Comparison of ENCODE assay signal across 8 cellular contexts in genomic region chr10:124539935-124540641, GRCh38.
A peak's percentile ranks its signal among the peaks of the same experiment; 100 is the strongest.
DNase-seq lines count a peak whose midpoint lies in the region; ATAC-seq, FAIRE-seq and TF ChIP-seq lines count a peak whose summit lies in the region.

No MANE protein-coding gene starts in this region.

- ATAC-seq in Right ventricle myocardium inferior (peak; percentile 87), sciatic nerve (peak; percentile 84), HG02938 (IDR thresholded peaks at IDR 0.05; ENCODE audit: unreplicated experiment) (no peak)

- H3K4me1 ChIP-seq in HAP-1, result no peaks in the 10 kb centered on the region

- no peak overlapping the region for H3K4me3 ChIP-seq in HAP-1

- no peaks in the 10 kb centered on the region for H3K27me3 ChIP-seq in HAP-1 (ENCODE audit: low read depth)

- no peaks in the 10 kb centered on the region for H3K9me3 ChIP-seq in HAP-1

- in situ Hi-C loops in HAP-1 (cut with MboI; ENCODE audit: low sequenced_read_pairs), result loop anchor here (25.0 kb wide), 1 partner anchor 447 kb away; no protein-coding TSS in a partner anchor

- H3K36me3 ChIP-seq in HAP-1 (replicated peaks), result no peaks in the 10 kb centered on the region

- DNase-seq in D721Med (ENCODE audit: insufficient read length, low spot score) (peak; percentile 56), HAP-1 (ENCODE audit: low spot score in 2 of 2) (peak; percentile 7 to 81), RPMI8226 (peak; percentile 28), activated gamma-delta T cell (lab: John Stamatoyannopoulos, UW) (peak; percentile 32), Right ventricle myocardium inferior (ENCODE audit: missing footprints) (peak; percentile 86), sciatic nerve (ENCODE audit: low spot score) (peak; percentile 88), DMS153 (lab: John Stamatoyannopoulos, UW) (no peak)

- peak; percentile 50 for TF ChIP-seq CTCF in D721Med (IDR thresholded peaks at IDR 0.05; ENCODE audit: insufficient read depth, missing control alignments)

- no peak for FAIRE-seq in D721Med (lab: Jason Lieb, UNC)

- intact Hi-C loops in Right ventricle myocardium inferior (cut with DNase I) (loop anchor here (1.0 to 5.0 kb wide), 2 partner anchors 82 to 204 kb away; partner anchors contain the start of gene FAM53B), sciatic nerve (cut with DNase I) (no loop called here)
